In the genomic region with DNA sequence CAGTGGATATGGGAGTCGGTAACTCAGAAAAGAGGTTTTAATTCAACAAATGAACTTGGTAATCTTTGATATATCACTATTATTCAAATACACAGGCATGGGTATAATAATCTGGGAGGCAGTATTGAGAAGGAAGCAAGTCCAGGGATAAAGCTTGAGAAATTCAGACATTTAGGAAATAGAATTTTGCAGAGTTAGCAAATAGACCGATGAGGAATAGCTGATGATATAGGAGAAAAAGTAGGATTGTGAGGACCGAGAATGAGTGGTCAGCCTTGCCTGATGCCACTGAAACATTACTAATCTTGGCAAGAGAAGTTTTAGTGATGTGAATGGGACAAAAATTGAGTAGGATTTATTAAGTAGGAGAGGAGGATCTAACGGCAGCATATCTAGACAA, we compare ENCODE assay signal across 38 cellular contexts.
"Had no signal": no experiment of that assay in that cellular context is flagged by ENCODE, and none has a peak within 500 bp of the region (broad histone marks: within the 10 kb centered on the region; RNA-seq: fewer than 3 reads in every experiment).

No MANE protein-coding gene starts in this region.

- H3K4me1 ChIP-seq: ascending aorta had no signal

- H3K9me3 ChIP-seq: ascending aorta had no signal

- H3K27ac ChIP-seq: ascending aorta, cardiac muscle cell, VCaP had no signal

- H3K36me3 Mint-ChIP-seq: activated CD4-positive, alpha-beta memory T cell treated with anti-CD3 and anti-CD28 coated beads for 36 hours; activated naive CD4-positive, alpha-beta T cell treated with anti-CD3 and anti-CD28 coated beads, Interleukin-2, amount 50 U/mL, for 24 hours; activated naive CD8-positive, alpha-beta T cell; activated naive CD8-positive, alpha-beta T cell treated with anti-CD3 and anti-CD28 coated beads, Interleukin-2, amount 10 ng/mL, durations not matched to agents 7 days and 5 days; brain had no signal

- H3K4me1 Mint-ChIP-seq: activated B cell treated with CpG ODN at 0.5 μM for 24 hours; activated CD4-positive, alpha-beta T cell treated with anti-CD3 and anti-CD28 coated beads, Interleukin-2, amount 10 ng/mL, durations not matched to agents 24 days and 14 days; activated naive CD4-positive, alpha-beta T cell treated with anti-CD3 and anti-CD28 coated beads, Interleukin-2, amount 50 U/mL, for 24 hours; activated naive CD8-positive, alpha-beta T cell treated with anti-CD3 and anti-CD28 coated beads, Interleukin-2, amount 10 ng/mL, durations not matched to agents 7 days and 5 days; activated naive CD8-positive, alpha-beta T cell treated with anti-CD3 and anti-CD28 coated beads, Interleukin-2, amount 50 U/mL, for 24 hours; activated T-helper 17 cell treated with anti-CD3 and anti-CD28 coated beads, Interleukin-2, amount 50 U/mL, for 72 hours; brain; central memory CD8-positive, alpha-beta T cell had no signal

- H3K4me3 ChIP-seq: ascending aorta, cardiac muscle cell had no signal

- H3K36me3 ChIP-seq: ascending aorta, cardiac muscle cell had no signal

- H3K9me3 Mint-ChIP-seq: activated B cell treated with CpG ODN at 0.5 μM for 24 hours; activated CD4-positive, alpha-beta T cell treated with anti-CD3 and anti-CD28 coated beads, Interleukin-2, amount 10 ng/mL, durations not matched to agents 24 days and 14 days; activated naive CD4-positive, alpha-beta T cell treated with anti-CD3 and anti-CD28 coated beads for 36 hours; activated T-helper 1 cell treated with anti-CD3 and anti-CD28 coated beads, Interleukin-12 subunit alpha, Interleukin-12 subunit beta, Interleukin-2, Interleukin-4 antibody, amounts not matched to agents 30 ng/mL and 10 ng/mL and 1 ng/mL, durations not matched to agents 14 hours and 24 hours and 36 hours; T-helper 1 cell treated with Interleukin-12 subunit alpha and Interleukin-12 subunit beta and Interleukin-4 antibody, amounts not matched to agents 30 μg/mL and 1 μg/mL, for 36 hours; T-helper 2 cell treated with Interferon-gamma antibody and Interleukin-4, amounts not matched to agents 5 μg/mL and 100 μg/mL, for 36 hours had no signal

- H3K27me3 ChIP-seq: ascending aorta, cardiac muscle cell had no signal

- H3K27ac Mint-ChIP-seq: activated B cell treated with CpG ODN at 0.5 μM for 24 hours; activated CD4-positive, alpha-beta memory T cell treated with anti-CD3 and anti-CD28 coated beads for 36 hours; activated CD4-positive, alpha-beta T cell treated with anti-CD3 and anti-CD28 coated beads, Interleukin-2, amount 10 ng/mL, durations not matched to agents 24 days and 14 days; activated CD8-positive, alpha-beta T cell treated with anti-CD3 and anti-CD28 coated beads for 36 hours; activated naive CD4-positive, alpha-beta T cell treated with anti-CD3 and anti-CD28 coated beads for 36 hours; activated naive CD4-positive, alpha-beta T cell treated with anti-CD3 and anti-CD28 coated beads, Interleukin-2, amount 50 U/mL, for 24 hours; activated naive CD8-positive, alpha-beta T cell; activated naive CD8-positive, alpha-beta T cell treated with anti-CD3 and anti-CD28 coated beads, Interleukin-2, amount 10 ng/mL, durations not matched to agents 7 days and 5 days; activated naive CD8-positive, alpha-beta T cell treated with anti-CD3 and anti-CD28 coated beads, Interleukin-2, amount 50 U/mL, for 24 hours; activated T-cell treated with anti-CD3 and anti-CD28 coated beads, Interleukin-2, amount 50 U/mL, for 72 hours; activated T-helper 1 cell treated with anti-CD3 and anti-CD28 coated beads, Interleukin-12 subunit alpha, Interleukin-12 subunit beta, Interleukin-2, Interleukin-4 antibody, amounts not matched to agents 30 ng/mL and 10 ng/mL and 1 ng/mL, durations not matched to agents 14 hours and 24 hours and 36 hours; activated T-helper 17 cell treated with anti-CD3 and anti-CD28 coated beads, Interleukin-2, amount 50 U/mL, for 72 hours; brain; T-helper 1 cell treated with Interleukin-12 subunit alpha and Interleukin-12 subunit beta and Interleukin-4 antibody, amounts not matched to agents 30 μg/mL and 1 μg/mL, for 36 hours; T-helper 2 cell treated with Interferon-gamma antibody and Interleukin-4, amounts not matched to agents 5 μg/mL and 100 μg/mL, for 36 hours had no signal

- FAIRE-seq: bronchial epithelial cell, colon, TTC549 had no signal

- DNase-seq: activated B cell treated with CpG ODN at 0.5 μM for 24 hours; activated CD4-positive, alpha-beta memory T cell treated with anti-CD3 and anti-CD28 coated beads for 36 hours; activated CD4-positive, alpha-beta T cell treated with anti-CD3 and anti-CD28 coated beads for 4 hours; activated CD4-positive, alpha-beta T cell treated with anti-CD3 and anti-CD28 coated beads, Interleukin-2, amount 10 ng/mL, durations not matched to agents 24 days and 14 days; activated CD4-positive, alpha-beta T cell treated with anti-CD3 and anti-CD28 coated beads, Interleukin-2, amount 50 U/mL, for 1 hour; activated CD4-positive, alpha-beta T cell treated with anti-CD3 and anti-CD28 coated beads, Interleukin-2, amount 50 U/mL, for 4 hours; activated CD4-positive, CD25-positive, alpha-beta regulatory T cell treated with anti-CD3 and anti-CD28 coated beads, Interleukin-2, amount 50 U/mL, for 72 hours; activated CD8-positive, alpha-beta memory T cell treated with anti-CD3 and anti-CD28 coated beads, Interleukin-2, amount 50 U/mL, for 4 hours; activated CD8-positive, alpha-beta T cell treated with anti-CD3 and anti-CD28 coated beads for 36 hours; activated effector memory CD4-positive, alpha-beta T cell treated with anti-CD3 and anti-CD28 coated beads, Interleukin-2, amount 50 U/mL, for 16 hours; activated gamma-delta T cell treated with Interleukin-2 at 50 U/mL for 16 hours; activated naive CD4-positive, alpha-beta T cell; activated naive CD4-positive, alpha-beta T cell treated with anti-CD3 and anti-CD28 coated beads for 36 hours; activated naive CD8-positive, alpha-beta T cell treated with anti-CD3 and anti-CD28 coated beads, Interleukin-2, amount 10 ng/mL, durations not matched to agents 7 days and 5 days; activated naive CD8-positive, alpha-beta T cell treated with anti-CD3 and anti-CD28 coated beads, Interleukin-2, amount 50 U/mL, for 24 hours; activated T-cell treated with anti-CD3 and anti-CD28 coated beads for 4 hours; activated T-cell treated with anti-CD3 and anti-CD28 coated beads, Interleukin-2, amount 50 U/mL, for 1 hour; activated T-cell treated with anti-CD3 and anti-CD28 coated beads, Interleukin-2, amount 50 U/mL, for 4 hours; activated T-cell treated with anti-CD3 and anti-CD28 coated beads, Interleukin-2, amount 50 U/mL, for 72 hours; amygdala; anterior cingulate cortex; caudate nucleus; T-helper 2 cell; T-helper 9 cell had no signal

- ATAC-seq: activated CD8-positive, alpha-beta T cell treated with anti-CD3 and anti-CD28 coated beads for 36 hours; activated naive CD8-positive, alpha-beta T cell treated with anti-CD3 and anti-CD28 coated beads, Interleukin-2, amount 50 U/mL, for 24 hours; activated T-cell treated with anti-CD3 and anti-CD28 coated beads, Interleukin-2, amount 50 U/mL, for 4 hours; activated T-cell treated with anti-CD3 and anti-CD28 coated beads, Interleukin-2, amount 50 U/mL, for 72 hours; activated T-helper 17 cell treated with anti-CD3 and anti-CD28 coated beads, Interleukin-2, amount 50 U/mL, for 72 hours had no signal

- H3K4me3 Mint-ChIP-seq: activated B cell treated with CpG ODN at 0.5 μM for 24 hours; activated CD4-positive, alpha-beta memory T cell treated with anti-CD3 and anti-CD28 coated beads for 36 hours; activated CD4-positive, alpha-beta T cell treated with anti-CD3 and anti-CD28 coated beads, Interleukin-2, amount 10 ng/mL, durations not matched to agents 24 days and 14 days; activated CD8-positive, alpha-beta T cell treated with anti-CD3 and anti-CD28 coated beads for 36 hours; activated naive CD4-positive, alpha-beta T cell treated with anti-CD3 and anti-CD28 coated beads for 36 hours; activated naive CD4-positive, alpha-beta T cell treated with anti-CD3 and anti-CD28 coated beads, Interleukin-2, amount 50 U/mL, for 24 hours; activated naive CD8-positive, alpha-beta T cell; activated naive CD8-positive, alpha-beta T cell treated with anti-CD3 and anti-CD28 coated beads, Interleukin-2, amount 10 ng/mL, durations not matched to agents 7 days and 5 days; activated naive CD8-positive, alpha-beta T cell treated with anti-CD3 and anti-CD28 coated beads, Interleukin-2, amount 50 U/mL, for 24 hours; activated T-cell treated with anti-CD3 and anti-CD28 coated beads, Interleukin-2, amount 50 U/mL, for 4 hours; activated T-cell treated with anti-CD3 and anti-CD28 coated beads, Interleukin-2, amount 50 U/mL, for 72 hours; activated T-helper 1 cell treated with anti-CD3 and anti-CD28 coated beads, Interleukin-12 subunit alpha, Interleukin-12 subunit beta, Interleukin-2, Interleukin-4 antibody, amounts not matched to agents 30 ng/mL and 10 ng/mL and 1 ng/mL, durations not matched to agents 14 hours and 24 hours and 36 hours; activated T-helper 17 cell treated with anti-CD3 and anti-CD28 coated beads, Interleukin-2, amount 50 U/mL, for 72 hours; brain; central memory CD8-positive, alpha-beta T cell; T-helper 1 cell treated with Interleukin-12 subunit alpha and Interleukin-12 subunit beta and Interleukin-4 antibody, amounts not matched to agents 30 μg/mL and 1 μg/mL, for 36 hours; T-helper 2 cell treated with Interferon-gamma antibody and Interleukin-4, amounts not matched to agents 5 μg/mL and 100 μg/mL, for 36 hours had no signal

- H3K27me3 Mint-ChIP-seq: activated B cell treated with CpG ODN at 0.5 μM for 24 hours; activated CD4-positive, alpha-beta memory T cell treated with anti-CD3 and anti-CD28 coated beads for 36 hours; activated CD4-positive, alpha-beta T cell treated with anti-CD3 and anti-CD28 coated beads, Interleukin-2, amount 10 ng/mL, durations not matched to agents 24 days and 14 days; activated CD8-positive, alpha-beta T cell treated with anti-CD3 and anti-CD28 coated beads for 36 hours; activated naive CD4-positive, alpha-beta T cell treated with anti-CD3 and anti-CD28 coated beads, Interleukin-2, amount 50 U/mL, for 24 hours; activated naive CD8-positive, alpha-beta T cell; activated naive CD8-positive, alpha-beta T cell treated with anti-CD3 and anti-CD28 coated beads, Interleukin-2, amount 10 ng/mL, durations not matched to agents 7 days and 5 days; activated naive CD8-positive, alpha-beta T cell treated with anti-CD3 and anti-CD28 coated beads, Interleukin-2, amount 50 U/mL, for 24 hours; activated T-helper 17 cell treated with anti-CD3 and anti-CD28 coated beads, Interleukin-2, amount 50 U/mL, for 72 hours; brain; central memory CD8-positive, alpha-beta T cell had no signal
